Comparison of ENCODE assay signal across 8 cellular contexts in the genomic region with DNA sequence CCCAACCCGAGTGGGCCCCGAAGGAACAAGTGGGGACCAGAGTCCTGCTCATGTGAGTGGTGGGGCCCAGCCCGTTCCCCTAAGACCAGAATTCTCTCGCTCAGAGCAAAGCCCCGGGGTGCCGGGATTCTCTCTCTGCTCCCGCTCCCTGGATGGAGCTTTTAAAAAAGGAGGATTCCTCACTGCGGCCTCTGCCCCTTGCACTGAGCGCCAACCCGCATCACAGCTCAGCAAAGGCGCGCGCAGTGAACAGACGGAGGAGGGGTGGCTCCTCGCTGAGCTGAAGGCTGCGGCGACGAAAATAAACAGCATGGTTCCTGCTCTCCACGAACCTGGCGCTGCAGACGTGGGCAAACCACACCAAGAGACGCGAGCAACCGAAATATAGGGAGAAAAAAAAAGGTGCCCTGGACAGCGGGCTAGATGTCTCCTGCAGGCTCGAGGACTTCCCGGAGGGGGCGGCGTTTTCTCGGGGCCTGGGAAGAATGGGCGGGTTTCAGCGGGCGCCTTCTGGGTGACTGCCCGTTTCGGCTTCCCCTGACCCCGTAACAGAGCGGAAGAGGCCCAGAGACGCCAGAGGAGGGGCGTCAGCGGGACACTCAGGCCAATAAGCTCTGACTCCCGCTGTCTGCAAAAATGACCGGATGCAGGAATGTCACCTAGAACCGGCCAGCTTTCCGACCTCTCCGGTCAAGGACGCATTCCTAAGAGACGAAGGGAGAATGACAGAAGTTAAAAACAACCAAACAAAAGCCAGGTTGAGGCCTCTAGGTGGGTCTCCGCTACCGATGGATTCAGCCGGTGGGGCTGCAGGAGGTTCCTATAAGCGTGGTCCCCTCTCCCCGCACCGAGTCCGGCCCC. TPM values are rescaled to one million over a fixed set of nuclear protein-coding genes. Genes with fewer than 3 reads are reported as not detected.
DNase-seq lines count a peak whose midpoint lies in the region; ATAC-seq and TF ChIP-seq lines count a peak whose summit lies in the region.

No MANE protein-coding gene starts in this region.

- peaks cover 15% of the 10 kb centered on the region for H3K79me2 ChIP-seq in KMS-11 (ENCODE audit: insufficient read depth, low read depth)

- TF ChIP-seq CTCF in KMS-11 (conservative IDR thresholded peaks at IDR 0.05; ENCODE audit: low read depth, low read length) (no peak), thoracic aorta (IDR thresholded peaks at IDR 0.05) (no peak)

- peak; percentile 17 for ATAC-seq in thoracic aorta (ENCODE audit: insufficient number of reproducible peaks, low FRiP score, low read depth)

- H3K4me2 ChIP-seq in BLaER1 (peak overlapping the region; percentile 48), KMS-11 (peak overlapping the region; percentile 48; the same call in 1 of the 2 replicates)

- H3K9ac ChIP-seq in BLaER1 = no peak overlapping the region
- peak overlapping the region; percentile 27; the same call in 1 of the 2 replicates for H3K9ac ChIP-seq in KMS-11
- peak overlapping the region; percentile 80 for H3K9ac ChIP-seq in muscle layer of colon (ENCODE audit: low read length)

- H4K20me1 ChIP-seq in BLaER1 = peaks cover 34% of the 10 kb centered on the region
- no peaks in the 10 kb centered on the region for H4K20me1 ChIP-seq in KMS-11 (ENCODE audit: insufficient read depth)

- H3K4me3 ChIP-seq in BLaER1 (peak overlapping the region; percentile 36; the same call in 1 of the 2 replicates), KMS-11 (IDR thresholded peaks at IDR 0.05; ENCODE audit: insufficient read depth, low read depth, low read length) (no peak overlapping the region), muscle layer of colon (ENCODE audit: low read depth in 1 of 2, low read length in 2 of 2) (peak overlapping the region; percentile 38 to 75), thoracic aorta (peak overlapping the region; percentile 69)

- peaks cover 19% of the 10 kb centered on the region for H3K9me3 ChIP-seq in BLaER1
- H3K9me3 ChIP-seq in muscle layer of colon (ENCODE audit: low read length) = no peaks in the 10 kb centered on the region
- H3K9me3 ChIP-seq in thoracic aorta = no peaks in the 10 kb centered on the region

- DNase-seq in activated T-helper 9 cell treated with anti-CD3 and anti-CD28 coated beads, Interleukin-2, amount 50 U/mL, for 16 hours (ENCODE audit: low read depth) = peak; percentile 20
- peak; percentile 36 for DNase-seq in fibroblast of peridontal ligament (ENCODE audit: extremely low read depth)
- peak; percentile 38 for DNase-seq in thoracic aorta (ENCODE audit: low spot score)
- no peak for DNase-seq in DMS 273 (lab: John Stamatoyannopoulos, UW; ENCODE audit: unreplicated experiment)
- DNase-seq in GDM1 (lab: John Stamatoyannopoulos, UW) = no peak

- no peak overlapping the region for H3K27ac ChIP-seq in BLaER1
- H3K27ac ChIP-seq in KMS-11 = no peak overlapping the region
- H3K27ac ChIP-seq in muscle layer of colon (ENCODE audit: low read depth, low read length) = peak overlapping the region; percentile 67
- peak overlapping the region; percentile 75 to 87 for H3K27ac ChIP-seq in thoracic aorta

- H3K4me1 ChIP-seq in BLaER1 (peaks cover 45% of the 10 kb centered on the region), KMS-11 (ENCODE audit: low read depth, poor library complexity, severe bottlenecking) (peaks cover 10% of the 10 kb centered on the region), muscle layer of colon (ENCODE audit: insufficient read depth, low read length) (peaks cover 73% of the 10 kb centered on the region), thoracic aorta (ENCODE audit: control insufficient read depth in 1 of 2, low read depth in 2 of 2) (peaks cover 18 to 61% of the 10 kb centered on the region in 2 donors)

- H3K27me3 ChIP-seq in BLaER1 (no peaks in the 10 kb centered on the region), KMS-11 (ENCODE audit: insufficient read depth, low read depth) (no peaks in the 10 kb centered on the region), muscle layer of colon (ENCODE audit: control insufficient read depth in 1 of 2, insufficient read depth in 2 of 2, low read length in 2 of 2) (no peaks in the 10 kb centered on the region), thoracic aorta (replicated peaks; ENCODE audit: insufficient read depth) (no peaks in the 10 kb centered on the region)

- H3K36me3 ChIP-seq in BLaER1 (peaks cover 24% of the 10 kb centered on the region), KMS-11 (ENCODE audit: insufficient read depth) (no peaks in the 10 kb centered on the region), muscle layer of colon (ENCODE audit: insufficient read depth, low read length) (peaks cover 10% of the 10 kb centered on the region), thoracic aorta (peaks cover 3% of the 10 kb centered on the region)

- peak overlapping the region; percentile 26; the same call in 1 of the 2 replicates for H2AFZ ChIP-seq in KMS-11 (ENCODE audit: low read depth)

RNA-seq across cellular contexts. Expression of a gene that starts 0.8 kb away (rescaled TPM):
- 10 to 100 TPM; 14.4 to 20.0 TPM for total RNA-seq in thoracic aorta

RNA-seq across cellular contexts. Expression of a gene that starts 37.7 kb away (rescaled TPM):
- 10 to 100 TPM; 13.5 to 26.9 TPM for total RNA-seq in thoracic aorta

Comparison
In these comparisons a context has a peak if more than half of its experiments do, and no peak if none do; other contexts are left out.
1. H3K27ac ChIP-seq: peak in muscle layer of colon (single experiment) and thoracic aorta (2 of 2); none in BLaER1 (single experiment) and KMS-11 (single experiment).
2. DNase-seq: peak in activated T-helper 9 cell treated with anti-CD3 and anti-CD28 coated beads, Interleukin-2, amount 50 U/mL, for 16 hours (single experiment), fibroblast of peridontal ligament (single experiment) and thoracic aorta (single experiment); none in DMS 273 (single experiment) and GDM1 (single experiment).